ENCODE assay signal across 11 cellular contexts in the genomic region with DNA sequence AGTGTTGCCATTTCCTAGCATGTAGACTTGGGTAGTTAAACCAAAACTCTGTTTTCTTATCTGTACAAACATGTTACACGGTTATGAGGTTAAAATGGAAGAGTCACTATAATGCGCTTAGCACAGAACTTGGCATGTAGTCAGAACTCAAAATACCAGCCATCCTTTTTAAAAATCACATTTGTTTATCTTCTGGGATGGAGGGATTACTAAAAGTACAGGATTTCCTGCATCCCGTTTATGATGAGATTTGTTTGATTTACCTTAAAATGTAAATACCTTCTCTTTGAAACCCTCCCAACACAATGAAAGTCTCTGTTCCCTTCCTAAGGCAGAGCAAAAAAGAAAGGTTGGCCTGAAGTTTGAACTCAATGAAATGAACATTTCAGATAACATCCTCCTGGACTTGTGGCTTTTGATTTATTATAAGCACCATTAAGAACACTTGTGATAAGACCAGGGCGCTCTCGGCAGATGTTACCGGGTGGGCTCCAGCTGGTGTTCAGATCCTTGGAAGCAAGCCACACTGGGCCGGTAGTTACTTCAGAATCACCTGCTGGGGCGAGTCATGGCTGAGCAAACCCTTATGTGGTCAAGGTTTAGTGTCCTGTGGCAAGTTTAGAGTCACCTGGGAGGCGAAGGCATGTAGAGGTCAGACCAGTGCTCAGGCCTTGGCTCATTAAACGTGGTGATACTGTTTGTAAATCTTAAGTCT.
DNase-seq lines count a peak whose midpoint lies in the region; ATAC-seq and TF ChIP-seq lines count a peak whose summit lies in the region.
"Had no signal": no experiment of that assay in that cellular context is flagged by ENCODE, and none has a peak within 500 bp of the region (broad histone marks: within the 10 kb centered on the region; RNA-seq: fewer than 3 reads in every experiment).

No MANE protein-coding gene starts in this region.

- peaks cover 11% of the 10 kb centered on the region for H3K4me1 ChIP-seq in mucosa of descending colon (ENCODE audit: low read depth)

- no peak overlapping the region for H3K27ac ChIP-seq in WERI-Rb-1
- H3K27ac ChIP-seq: neutrophil had no signal

- TF ChIP-seq CTCF in WERI-Rb-1 (IDR thresholded peaks at IDR 0.05; ENCODE audit: low read depth, low read length) (no peak), mucosa of descending colon (IDR thresholded peaks at IDR 0.05) (no peak)

- H3K9me3 Mint-ChIP-seq in activated naive CD8-positive, alpha-beta T cell treated with anti-CD3 and anti-CD28 coated beads for 36 hours: no peaks in the 10 kb centered on the region
- no peaks in the 10 kb centered on the region for H3K9me3 Mint-ChIP-seq in activated naive CD4-positive, alpha-beta T cell treated with anti-CD3 and anti-CD28 coated beads, Interleukin-2, amount 10 ng/mL, durations not matched to agents 7 days and 5 days
- H3K9me3 Mint-ChIP-seq: activated CD4-positive, alpha-beta T cell treated with anti-CD3 and anti-CD28 coated beads, Interleukin-2, amount 10 ng/mL, durations not matched to agents 24 days and 14 days had no signal

- H3K36me3 Mint-ChIP-seq in activated naive CD8-positive, alpha-beta T cell treated with anti-CD3 and anti-CD28 coated beads for 36 hours: peaks cover 26% of the 10 kb centered on the region
- H3K36me3 Mint-ChIP-seq in activated naive CD4-positive, alpha-beta T cell treated with anti-CD3 and anti-CD28 coated beads, Interleukin-2, amount 10 ng/mL, durations not matched to agents 7 days and 5 days: peaks cover 29% of the 10 kb centered on the region

- intact Hi-C loops in mucosa of descending colon (cut with DNase I, micrococcal nuclease): no loop called here

- H3K36me3 ChIP-seq in WERI-Rb-1: peaks cover 17% of the 10 kb centered on the region
- no peaks in the 10 kb centered on the region for H3K36me3 ChIP-seq in mucosa of descending colon (ENCODE audit: low read depth)

- no peaks in the 10 kb centered on the region for H3K9me3 ChIP-seq in WERI-Rb-1 (ENCODE audit: severe bottlenecking)
- H3K9me3 ChIP-seq in mucosa of descending colon: no peaks in the 10 kb centered on the region
- H3K9me3 ChIP-seq: neutrophil had no signal

- DNase-seq in DMS53 treated with DMSO at 0.1 percent for 48 hours (lab: John Stamatoyannopoulos, UW; ENCODE audit: unreplicated experiment): peak; percentile 35
- DNase-seq in NCI-H2107 (lab: John Stamatoyannopoulos, UW): peak; percentile 18
- peak; percentile 40 for DNase-seq in WERI-Rb-1
- DNase-seq in mucosa of descending colon: peak; percentile 54 to 74 (median 62)
- DNase-seq in activated naive CD8-positive, alpha-beta T cell treated with anti-CD3 and anti-CD28 coated beads for 36 hours: no peak
- DNase-seq in UCSD-AML1 (lab: John Stamatoyannopoulos, UW; ENCODE audit: unreplicated experiment): no peak
- DNase-seq in activated naive CD4-positive, alpha-beta T cell treated with anti-CD3 and anti-CD28 coated beads, Interleukin-2, amount 10 ng/mL, durations not matched to agents 7 days and 5 days: no peak
- DNase-seq in ureter (ENCODE audit: low spot score): no peak
- DNase-seq: activated CD4-positive, alpha-beta T cell treated with anti-CD3 and anti-CD28 coated beads, Interleukin-2, amount 10 ng/mL, durations not matched to agents 24 days and 14 days had no signal

- CTCF ChIA-PET in activated naive CD4-positive, alpha-beta T cell treated with anti-CD3 and anti-CD28 coated beads, Interleukin-2, amount 10 ng/mL, durations not matched to agents 7 days and 5 days (lab: Charles Lee): interaction anchor here (1.2 kb wide), 1 partner anchor 241 kb away, joined by 3 read pairs; no protein-coding TSS in a partner anchor

- H3K4me3 ChIP-seq in WERI-Rb-1 (ENCODE audit: low read depth, low read length) (no peak overlapping the region), mucosa of descending colon (no peak overlapping the region)
- H3K4me3 ChIP-seq: K562 had no signal

- peak; percentile 80 for ATAC-seq in mucosa of descending colon
- ATAC-seq: K562 had no signal

- H3K27ac Mint-ChIP-seq in activated naive CD8-positive, alpha-beta T cell treated with anti-CD3 and anti-CD28 coated beads for 36 hours: no peak overlapping the region
- no peak overlapping the region for H3K27ac Mint-ChIP-seq in activated naive CD4-positive, alpha-beta T cell treated with anti-CD3 and anti-CD28 coated beads, Interleukin-2, amount 10 ng/mL, durations not matched to agents 7 days and 5 days
- H3K27ac Mint-ChIP-seq: activated CD4-positive, alpha-beta T cell treated with anti-CD3 and anti-CD28 coated beads, Interleukin-2, amount 10 ng/mL, durations not matched to agents 24 days and 14 days had no signal

- H3K27me3 ChIP-seq in WERI-Rb-1 (ENCODE audit: insufficient read depth, low read depth, severe bottlenecking): no peaks in the 10 kb centered on the region
- H3K27me3 ChIP-seq: neutrophil had no signal

- no peak overlapping the region for H3K4me3 Mint-ChIP-seq in activated naive CD8-positive, alpha-beta T cell treated with anti-CD3 and anti-CD28 coated beads for 36 hours
- H3K4me3 Mint-ChIP-seq in activated naive CD4-positive, alpha-beta T cell treated with anti-CD3 and anti-CD28 coated beads, Interleukin-2, amount 10 ng/mL, durations not matched to agents 7 days and 5 days: no peak overlapping the region
- H3K4me3 Mint-ChIP-seq: activated CD4-positive, alpha-beta T cell treated with anti-CD3 and anti-CD28 coated beads, Interleukin-2, amount 10 ng/mL, durations not matched to agents 24 days and 14 days had no signal

- no peaks in the 10 kb centered on the region for H3K27me3 Mint-ChIP-seq in activated naive CD8-positive, alpha-beta T cell treated with anti-CD3 and anti-CD28 coated beads for 36 hours
- H3K27me3 Mint-ChIP-seq in activated naive CD4-positive, alpha-beta T cell treated with anti-CD3 and anti-CD28 coated beads, Interleukin-2, amount 10 ng/mL, durations not matched to agents 7 days and 5 days: no peaks in the 10 kb centered on the region
- H3K27me3 Mint-ChIP-seq: activated CD4-positive, alpha-beta T cell treated with anti-CD3 and anti-CD28 coated beads, Interleukin-2, amount 10 ng/mL, durations not matched to agents 24 days and 14 days had no signal

- peaks cover 6% of the 10 kb centered on the region for H3K4me1 Mint-ChIP-seq in activated naive CD8-positive, alpha-beta T cell treated with anti-CD3 and anti-CD28 coated beads for 36 hours
- no peaks in the 10 kb centered on the region for H3K4me1 Mint-ChIP-seq in activated naive CD4-positive, alpha-beta T cell treated with anti-CD3 and anti-CD28 coated beads, Interleukin-2, amount 10 ng/mL, durations not matched to agents 7 days and 5 days

Comparison
In these comparisons a context has a peak if more than half of its experiments do, and no peak if none do; other contexts are left out.
1. DNase-seq: peak in DMS53 treated with DMSO at 0.1 percent for 48 hours (single experiment), NCI-H2107 (single experiment), WERI-Rb-1 (single experiment) and mucosa of descending colon (3 of 3); none in activated naive CD8-positive, alpha-beta T cell treated with anti-CD3 and anti-CD28 coated beads for 36 hours (single experiment), UCSD-AML1 (single experiment), activated naive CD4-positive, alpha-beta T cell treated with anti-CD3 and anti-CD28 coated beads, Interleukin-2, amount 10 ng/mL, durations not matched to agents 7 days and 5 days (single experiment) and ureter (single experiment).